ENCODE assay signal across 1 cellular context in genomic region chr13:20799726-20800416, GRCh38.
TF ChIP-seq lines count a peak whose summit lies in the region.

No MANE protein-coding gene starts in this region.

TF ChIP-seq in endothelial cell of umbilical vein, 7 proteins besides CTCF, POLR2A, EP300 and RAD21:
- TF ChIP-seq FOS (IDR thresholded peaks at IDR 0.05; ENCODE audit: borderline replicate concordance, insufficient read depth, low read length) (peak; percentile 23), MAX (IDR thresholded peaks at IDR 0.05; ENCODE audit: insufficient read depth, insufficient read length) (no peak)
